21 cellular contexts compared by ENCODE assay signal in the genomic region with DNA sequence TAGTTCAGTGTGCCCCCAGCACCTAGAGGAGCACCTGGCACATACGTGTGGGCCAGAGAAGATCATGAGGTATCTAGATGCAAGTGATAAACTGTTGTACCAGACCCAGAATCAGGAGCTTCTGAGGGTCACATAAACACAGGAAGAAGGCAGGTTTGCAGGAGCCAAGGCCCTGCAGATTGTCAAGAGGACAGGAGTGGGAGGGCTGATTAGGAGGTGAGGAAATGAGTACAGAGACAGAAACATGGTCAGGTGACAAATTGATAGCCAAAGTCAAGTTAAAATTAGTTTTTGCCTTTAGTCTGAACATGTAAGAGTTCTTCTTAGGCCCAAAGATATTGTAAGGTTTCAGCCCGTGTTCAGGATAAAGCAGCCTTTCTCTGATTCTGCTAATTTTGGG. TPM values are rescaled to one million over a fixed set of nuclear protein-coding genes. Genes with fewer than 3 reads are reported as not detected.
A peak's percentile ranks its signal among the peaks of the same experiment; 100 is the strongest.
DNase-seq lines count a peak whose midpoint lies in the region; ATAC-seq, FAIRE-seq and TF ChIP-seq lines count a peak whose summit lies in the region.
"Had no signal": no experiment of that assay in that cellular context is flagged by ENCODE, and none has a peak within 500 bp of the region (broad histone marks: within the 10 kb centered on the region; RNA-seq: fewer than 3 reads in every experiment).

No MANE protein-coding gene starts in this region.

- peaks cover 0 to 3% (median 0%) of the 10 kb centered on the region in 7 donors for H3K9me3 Mint-ChIP-seq in CD4-positive, CD25-positive, alpha-beta regulatory T cell
- no peaks in the 10 kb centered on the region for H3K9me3 Mint-ChIP-seq in activated CD4-positive, alpha-beta memory T cell treated with anti-CD3 and anti-CD28 coated beads for 36 hours

- no peak overlapping the region for H3K27ac ChIP-seq in CD4-positive, CD25-positive, alpha-beta regulatory T cell (ENCODE audit: insufficient read depth, low read length, poor library complexity, severe bottlenecking)
- H3K27ac ChIP-seq in fibroblast of lung (ENCODE audit: insufficient read depth, low read length) (peak overlapping the region; percentile 11), ovary (peak overlapping the region; percentile 14 to 33)

- no peaks in the 10 kb centered on the region for H3K27me3 ChIP-seq in CD4-positive, CD25-positive, alpha-beta regulatory T cell (ENCODE audit: control insufficient read depth, insufficient read depth, low read length)
- H3K27me3 ChIP-seq in fibroblast of lung (ENCODE audit: control insufficient read depth, insufficient read depth, low read length) (no peaks in the 10 kb centered on the region), ovary (no peaks in the 10 kb centered on the region)
- H3K27me3 ChIP-seq: BE2C had no signal

- WGBS in ovary, 3 donors: 26 to 49% (median 26%) methylated on average over 2 of the region's 2 CpGs

- no peak for TF ChIP-seq EP300 in ovary (IDR thresholded peaks at IDR 0.05)

- no peaks in the 10 kb centered on the region for H3K36me3 Mint-ChIP-seq in CD4-positive, CD25-positive, alpha-beta regulatory T cell
- H3K36me3 Mint-ChIP-seq in activated CD4-positive, alpha-beta memory T cell treated with anti-CD3 and anti-CD28 coated beads for 36 hours: no peaks in the 10 kb centered on the region
- H3K36me3 Mint-ChIP-seq: activated CD8-positive, alpha-beta memory T cell treated with anti-CD3 and anti-CD28 coated beads, Interleukin-2, amount 10 ng/mL, durations not matched to agents 7 days and 5 days had no signal

- peak overlapping the region; percentile 66 for H3K4me2 ChIP-seq in fibroblast of lung (ENCODE audit: extremely low read depth, insufficient read depth, low read length)

- H3K4me3 ChIP-seq in CD4-positive, CD25-positive, alpha-beta regulatory T cell (ENCODE audit: low read depth, low read length): no peak overlapping the region
- peak overlapping the region in 2 of 4 experiments; percentile 36 for H3K4me3 ChIP-seq in fibroblast of lung (replicated peaks in 1 of 4; ENCODE audit: control extremely low read depth in 1 of 4, insufficient read depth in 1 of 4, low read depth in 3 of 4, low read length in 4 of 4)
- no peak overlapping the region for H3K4me3 ChIP-seq in ovary

- FAIRE-seq in HTR-8/SVneo (lab: Jason Lieb, UNC): no peak
- FAIRE-seq: colon had no signal

- no peaks in the 10 kb centered on the region for H4K20me1 ChIP-seq in fibroblast of lung (ENCODE audit: control insufficient read depth, extremely low read depth, insufficient read depth, low read length)

- peaks cover 5 to 19% (median 11%) of the 10 kb centered on the region in 4 donors for H3K4me1 Mint-ChIP-seq in CD4-positive, CD25-positive, alpha-beta regulatory T cell
- peaks cover 59% of the 10 kb centered on the region for H3K4me1 Mint-ChIP-seq in activated CD4-positive, alpha-beta memory T cell treated with anti-CD3 and anti-CD28 coated beads for 36 hours (ENCODE audit: low read depth)
- H3K4me1 Mint-ChIP-seq: neural crest cell had no signal

- H3K27ac Mint-ChIP-seq in CD4-positive, CD25-positive, alpha-beta regulatory T cell: peak overlapping the region; percentile 53 to 84 (median 58)
- peak overlapping the region; percentile 79 for H3K27ac Mint-ChIP-seq in activated CD4-positive, alpha-beta memory T cell treated with anti-CD3 and anti-CD28 coated beads for 36 hours
- H3K27ac Mint-ChIP-seq: activated CD8-positive, alpha-beta memory T cell treated with anti-CD3 and anti-CD28 coated beads, Interleukin-2, amount 10 ng/mL, durations not matched to agents 7 days and 5 days had no signal

- H2AFZ ChIP-seq in fibroblast of lung (ENCODE audit: low read length): peak overlapping the region; percentile 72

- no peak for TF ChIP-seq POLR2A in ovary (IDR thresholded peaks at IDR 0.05)

- no peak for DNase-seq in CD4-positive, CD25-positive, alpha-beta regulatory T cell
- no peak for DNase-seq in activated CD4-positive, alpha-beta memory T cell treated with anti-CD3 and anti-CD28 coated beads for 36 hours
- DNase-seq in fibroblast of lung (ENCODE audit: low read depth in 2 of 2) (no peak), ovary (no peak), ecto neural progenitor cell (ENCODE audit: low spot score) (no peak), COLO829 (ENCODE audit: low spot score) (no peak), HTR-8/SVneo (ENCODE audit: insufficient read length, low spot score) (no peak)
- DNase-seq in effector CD8-positive, alpha-beta T cell (lab: John Stamatoyannopoulos, UW): no peak
- DNase-seq: activated CD8-positive, alpha-beta memory T cell treated with anti-CD3 and anti-CD28 coated beads, Interleukin-2, amount 10 ng/mL, durations not matched to agents 7 days and 5 days; amniotic stem cell; BE2C; DMS53; KG1; NCI-H1417 treated with DMSO at 0.1 percent for 48 hours; stimulated activated naive CD4-positive, alpha-beta T cell treated with Interleukin-2 at 50 U/mL for 16 hours had no signal

- POLR2A ChIA-PET in activated CD4-positive, alpha-beta memory T cell treated with anti-CD3 and anti-CD28 coated beads for 36 hours (lab: Charles Lee): no interaction called here

- no peak for ATAC-seq in CD4-positive, CD25-positive, alpha-beta regulatory T cell (ENCODE audit: low read depth in 2 of 2)
- ATAC-seq: activated CD8-positive, alpha-beta memory T cell treated with anti-CD3 and anti-CD28 coated beads, Interleukin-2, amount 10 ng/mL, durations not matched to agents 7 days and 5 days had no signal

- no peaks in the 10 kb centered on the region for H3K79me2 ChIP-seq in fibroblast of lung (ENCODE audit: control insufficient read depth, insufficient read depth, low read length)

- H3K27me3 Mint-ChIP-seq in CD4-positive, CD25-positive, alpha-beta regulatory T cell: no peaks in the 10 kb centered on the region
- no peaks in the 10 kb centered on the region for H3K27me3 Mint-ChIP-seq in activated CD4-positive, alpha-beta memory T cell treated with anti-CD3 and anti-CD28 coated beads for 36 hours
- H3K27me3 Mint-ChIP-seq: activated CD8-positive, alpha-beta memory T cell treated with anti-CD3 and anti-CD28 coated beads, Interleukin-2, amount 10 ng/mL, durations not matched to agents 7 days and 5 days had no signal

- intact Hi-C loops in activated CD4-positive, alpha-beta memory T cell treated with anti-CD3 and anti-CD28 coated beads for 36 hours (cut with micrococcal nuclease): no loop called here
- intact Hi-C loops in ovary (cut with DNase I): loop anchor here in 2 of 4 donors (5.0 to 10.0 kb wide), 2 partner anchors 47 to 155 kb away; no protein-coding TSS in a partner anchor

- no peaks in the 10 kb centered on the region for H3K9me3 ChIP-seq in CD4-positive, CD25-positive, alpha-beta regulatory T cell (ENCODE audit: control insufficient read depth in 2 of 2, low read length in 2 of 2)
- H3K9me3 ChIP-seq in fibroblast of lung (ENCODE audit: control insufficient read depth, insufficient read depth, low read depth, low read length) (no peaks in the 10 kb centered on the region), ovary (no peaks in the 10 kb centered on the region)
- H3K9me3 ChIP-seq: BE2C had no signal

- H3K36me3 ChIP-seq in CD4-positive, CD25-positive, alpha-beta regulatory T cell (ENCODE audit: control insufficient read depth, insufficient read depth, low read length): no peaks in the 10 kb centered on the region
- H3K36me3 ChIP-seq in fibroblast of lung (ENCODE audit: control insufficient read depth, insufficient read depth, low read length) (no peaks in the 10 kb centered on the region), ovary (no peaks in the 10 kb centered on the region)
- H3K36me3 ChIP-seq: BE2C had no signal

- TF ChIP-seq CTCF in fibroblast of lung (conservative IDR thresholded peaks at IDR 0.05 in 1 of 2, IDR thresholded peaks at IDR 0.05 in 1 of 2; ENCODE audit: low read depth in 1 of 2, low read length in 2 of 2): no peak
- no peak for TF ChIP-seq CTCF in ovary (IDR thresholded peaks at IDR 0.05)

- no peak overlapping the region for H3K4me3 Mint-ChIP-seq in CD4-positive, CD25-positive, alpha-beta regulatory T cell
- H3K4me3 Mint-ChIP-seq in activated CD4-positive, alpha-beta memory T cell treated with anti-CD3 and anti-CD28 coated beads for 36 hours: no peak overlapping the region
- H3K4me3 Mint-ChIP-seq: activated CD8-positive, alpha-beta memory T cell treated with anti-CD3 and anti-CD28 coated beads, Interleukin-2, amount 10 ng/mL, durations not matched to agents 7 days and 5 days; neural crest cell had no signal

- CTCF ChIA-PET in activated CD4-positive, alpha-beta memory T cell treated with anti-CD3 and anti-CD28 coated beads for 36 hours (lab: Charles Lee): no interaction called here

- no peak overlapping the region for H3K9ac ChIP-seq in fibroblast of lung (ENCODE audit: insufficient read depth, low read length)

- peaks cover 6% of the 10 kb centered on the region for H3K4me1 ChIP-seq in CD4-positive, CD25-positive, alpha-beta regulatory T cell (ENCODE audit: control insufficient read depth, insufficient read depth, low read length, poor library complexity, severe bottlenecking)
- peaks cover 11% of the 10 kb centered on the region for H3K4me1 ChIP-seq in fibroblast of lung (ENCODE audit: control insufficient read depth, extremely low read depth, insufficient read depth, low read length)
- H3K4me1 ChIP-seq in ovary (ENCODE audit: insufficient read depth): peaks cover 10% of the 10 kb centered on the region

RNA-seq across cellular contexts. Expression of a gene that starts 14.0 kb away (rescaled TPM):
- 470 TPM for total RNA-seq in CD4-positive, CD25-positive, alpha-beta regulatory T cell
- polyA plus RNA-seq in CD4-positive, CD25-positive, alpha-beta regulatory T cell: 100 to 1,000 TPM; 450 to 594 (median 504) TPM
- total RNA-seq in activated CD4-positive, alpha-beta memory T cell treated with anti-CD3 and anti-CD28 coated beads for 36 hours: 100 to 1,000 TPM; 212 to 217 TPM
- total RNA-seq in fibroblast of lung: not detected in 2 replicates
- polyA plus RNA-seq in fibroblast of lung: not detected in 2 replicates
- polyA plus RNA-seq in fibroblast of lung (2012): not detected in 2 replicates
- polyA minus RNA-seq in fibroblast of lung (ENCODE audit: low replicate concordance): not detected in 2 replicates
- 1 to 10 TPM in 5 of 7 donors, under 1 TPM in 2; 0.34 to 2.4 (median 1.4) TPM for total RNA-seq in ovary
- polyA plus RNA-seq in ovary: 1 to 10 TPM; 1.2 to 5.6 TPM
- total RNA-seq: H4, lung microvascular endothelial cell, NCI-H460, neural crest cell had no signal

RNA-seq across cellular contexts. Expression of a gene that starts 37.2 kb away (rescaled TPM):
- 0.47 TPM for total RNA-seq in CD4-positive, CD25-positive, alpha-beta regulatory T cell
- under 1 TPM; 0.38 to 0.74 (median 0.64) TPM for polyA plus RNA-seq in CD4-positive, CD25-positive, alpha-beta regulatory T cell
- total RNA-seq in activated CD4-positive, alpha-beta memory T cell treated with anti-CD3 and anti-CD28 coated beads for 36 hours: 10 to 100 TPM; 22.4 to 23.9 TPM
- total RNA-seq in fibroblast of lung: 20.3 and 31.5 TPM in 2 replicates
- polyA plus RNA-seq in fibroblast of lung: 7.1 and 31.0 TPM in 2 replicates
- 4.4 and 22.0 TPM in 2 replicates for polyA plus RNA-seq in fibroblast of lung (2012)
- polyA minus RNA-seq in fibroblast of lung (ENCODE audit: low replicate concordance): 9.7 TPM in 1 of 2 replicates, not detected in the other
- total RNA-seq in ovary: 100 to 1,000 TPM in 1 of 7 donors, 10 to 100 TPM in 5, 1 to 10 TPM in 1; 7.4 to 106 (median 57.7) TPM
- 100 to 1,000 TPM in 1 of 2 donors, 10 to 100 TPM in 1; 32.0 to 265 TPM for polyA plus RNA-seq in ovary
- total RNA-seq: H4, lung microvascular endothelial cell, NCI-H460, neural crest cell, OCI-LY7 had no signal

RNA-seq across cellular contexts. Expression of a gene that starts 42.5 kb away (rescaled TPM):
- 0.27 TPM for total RNA-seq in CD4-positive, CD25-positive, alpha-beta regulatory T cell
- polyA plus RNA-seq in CD4-positive, CD25-positive, alpha-beta regulatory T cell: under 1 TPM; 0.07 to 0.56 (median 0.30) TPM
- total RNA-seq in activated CD4-positive, alpha-beta memory T cell treated with anti-CD3 and anti-CD28 coated beads for 36 hours: 1 to 10 TPM; 3.5 to 3.9 TPM
- total RNA-seq in fibroblast of lung: 3.1 and 4.3 TPM in 2 replicates
- polyA plus RNA-seq in fibroblast of lung: 1.8 and 2.2 TPM in 2 replicates
- 1.6 and 1.8 TPM in 2 replicates for polyA plus RNA-seq in fibroblast of lung (2012)
- polyA minus RNA-seq in fibroblast of lung (ENCODE audit: low replicate concordance): 2.1 and 4.5 TPM in 2 replicates
- 1 to 10 TPM in 5 of 7 donors, under 1 TPM in 2; 0.83 to 1.6 (median 1.4) TPM for total RNA-seq in ovary
- polyA plus RNA-seq in ovary: 1 to 10 TPM in 1 of 2 donors, under 1 TPM in 1; 0.62 to 2.5 TPM

Comparison
In these comparisons a context has a peak if more than half of its experiments do, and no peak if none do; other contexts are left out.
1. RNA of a gene that starts 14.0 kb away (total RNA-seq): 470 TPM in CD4-positive, CD25-positive, alpha-beta regulatory T cell (single experiment) and 212 to 217 TPM in activated CD4-positive, alpha-beta memory T cell treated with anti-CD3 and anti-CD28 coated beads for 36 hours; 0.34 to 2.4 TPM in ovary and not detected in fibroblast of lung; every median in the first group is over 10 times any median in the second.